In the genomic region with DNA sequence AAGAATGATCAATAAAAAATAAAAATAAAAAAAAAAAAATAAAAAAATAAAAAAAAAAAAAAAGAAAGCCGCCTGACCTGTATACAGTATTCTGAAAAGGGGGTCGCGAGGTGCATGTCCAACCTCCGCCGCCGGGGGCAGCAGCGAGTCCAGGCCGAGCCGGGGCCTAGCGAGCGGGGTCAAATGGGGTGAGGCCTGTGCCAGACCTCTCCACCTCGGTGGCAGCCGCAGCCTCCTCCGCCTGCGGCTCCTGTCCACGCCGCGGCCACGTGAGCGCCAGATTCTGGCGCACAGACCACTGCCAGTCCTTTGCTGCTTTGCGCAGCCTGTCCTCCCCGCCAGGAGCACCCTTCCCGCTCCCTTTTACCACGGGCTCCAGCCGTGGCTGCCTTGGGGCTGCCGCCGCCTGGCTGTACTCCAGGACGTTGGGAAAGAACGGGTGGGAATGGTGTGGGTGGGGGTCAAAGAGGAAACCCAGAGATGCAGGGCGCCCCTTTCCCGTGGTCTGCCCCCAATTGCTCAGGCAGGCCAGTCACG, we compare ENCODE assay signal across 8 cellular contexts. TPM values are rescaled to one million over a fixed set of nuclear protein-coding genes. Genes with fewer than 3 reads are reported as not detected.
DNase-seq lines count a peak whose midpoint lies in the region; ATAC-seq and TF ChIP-seq lines count a peak whose summit lies in the region.

No MANE protein-coding gene starts in this region.

- peak overlapping the region; percentile 48 for H3K4me3 Mint-ChIP-seq in CD4-positive, alpha-beta T cell
- H3K4me3 Mint-ChIP-seq in activated CD4-positive, alpha-beta memory T cell treated with anti-CD3 and anti-CD28 coated beads, Interleukin-2, amount 10 ng/mL, durations not matched to agents 7 days and 5 days, result peak overlapping the region; percentile 13

- H3K4me1 Mint-ChIP-seq in CD4-positive, alpha-beta T cell (ENCODE audit: low read depth), result peaks cover 13% of the 10 kb centered on the region
- H3K4me1 Mint-ChIP-seq in activated CD4-positive, alpha-beta memory T cell treated with anti-CD3 and anti-CD28 coated beads, Interleukin-2, amount 10 ng/mL, durations not matched to agents 7 days and 5 days, result peaks cover 28% of the 10 kb centered on the region

- no peak overlapping the region for H3K27ac Mint-ChIP-seq in CD4-positive, alpha-beta T cell
- H3K27ac Mint-ChIP-seq in activated CD4-positive, alpha-beta memory T cell treated with anti-CD3 and anti-CD28 coated beads, Interleukin-2, amount 10 ng/mL, durations not matched to agents 7 days and 5 days, result peak overlapping the region; percentile 40

- CTCF ChIA-PET in CD4-positive, alpha-beta T cell (lab: Charles Lee), result no interaction called here
- CTCF ChIA-PET in activated CD4-positive, alpha-beta memory T cell treated with anti-CD3 and anti-CD28 coated beads, Interleukin-2, amount 10 ng/mL, durations not matched to agents 7 days and 5 days (lab: Charles Lee), result no interaction called here

- TF ChIP-seq CTCF in CD4-positive, alpha-beta T cell (IDR thresholded peaks at IDR 0.05), result peak; percentile 77

- H3K27me3 Mint-ChIP-seq in CD4-positive, alpha-beta T cell, result no peaks in the 10 kb centered on the region
- no peaks in the 10 kb centered on the region for H3K27me3 Mint-ChIP-seq in activated CD4-positive, alpha-beta memory T cell treated with anti-CD3 and anti-CD28 coated beads, Interleukin-2, amount 10 ng/mL, durations not matched to agents 7 days and 5 days

- POLR2A ChIA-PET in CD4-positive, alpha-beta T cell (lab: Charles Lee), result no interaction called here
- POLR2A ChIA-PET in activated CD4-positive, alpha-beta memory T cell treated with anti-CD3 and anti-CD28 coated beads, Interleukin-2, amount 10 ng/mL, durations not matched to agents 7 days and 5 days (lab: Charles Lee), result no interaction called here

- H3K27ac ChIP-seq in CD4-positive, alpha-beta T cell (ENCODE audit: low read depth, low read length), result no peak overlapping the region

- DNase-seq in CD4-positive, alpha-beta T cell, result peak; percentile 50 to 81 (median 70)
- DNase-seq in NCI-H345 (lab: John Stamatoyannopoulos, UW) (peak; percentile 43), midbrain (lab: John Stamatoyannopoulos, UW) (peak; percentile 73), dedifferentiated amniotic fluid mesenchymal stem cell (ENCODE audit: extremely low spot score) (no peak)
- peak; percentile 81 for DNase-seq in activated CD4-positive, alpha-beta memory T cell treated with anti-CD3 and anti-CD28 coated beads, Interleukin-2, amount 10 ng/mL, durations not matched to agents 7 days and 5 days
- peak; percentile 80 for DNase-seq in effector CD8-positive, alpha-beta T cell (lab: John Stamatoyannopoulos, UW)
- DNase-seq in stimulated activated CD8-positive, alpha-beta memory T cell treated with anti-CD3 and anti-CD28 coated beads, Interleukin-4, amount 100 ng/mL, for 1 hour (ENCODE audit: low read depth in 2 of 2, low spot score in 1 of 2), result peak; percentile 65 to 74

- H3K9me3 ChIP-seq in CD4-positive, alpha-beta T cell (ENCODE audit: control insufficient read depth, low read length), result no peaks in the 10 kb centered on the region

- H3K9me3 Mint-ChIP-seq in CD4-positive, alpha-beta T cell, result no peaks in the 10 kb centered on the region
- no peaks in the 10 kb centered on the region for H3K9me3 Mint-ChIP-seq in activated CD4-positive, alpha-beta memory T cell treated with anti-CD3 and anti-CD28 coated beads, Interleukin-2, amount 10 ng/mL, durations not matched to agents 7 days and 5 days

- no peaks in the 10 kb centered on the region for H3K27me3 ChIP-seq in CD4-positive, alpha-beta T cell (ENCODE audit: control insufficient read depth, insufficient read depth, low read length)

- intact Hi-C loops in CD4-positive, alpha-beta T cell (cut with DNase I, micrococcal nuclease), result loop anchor here in 1 of 2 experiments (5.0 kb wide), 1 partner anchor 37 kb away; no protein-coding TSS in a partner anchor

- ATAC-seq in CD4-positive, alpha-beta T cell (ENCODE audit: poor library complexity), result peak; percentile 87
- peak; percentile 56 for ATAC-seq in GM21528 (IDR thresholded peaks at IDR 0.05; ENCODE audit: low FRiP score, unreplicated experiment)

- peaks cover 13% of the 10 kb centered on the region for H3K36me3 Mint-ChIP-seq in CD4-positive, alpha-beta T cell (ENCODE audit: low read depth)
- H3K36me3 Mint-ChIP-seq in activated CD4-positive, alpha-beta memory T cell treated with anti-CD3 and anti-CD28 coated beads, Interleukin-2, amount 10 ng/mL, durations not matched to agents 7 days and 5 days (ENCODE audit: low read depth), result peaks cover 9% of the 10 kb centered on the region

RNA-seq across cellular contexts. Expression of a gene that starts 2.4 kb away (rescaled TPM):
- 1 to 10 TPM; 4.3 to 5.8 TPM for total RNA-seq in CD4-positive, alpha-beta T cell
- total RNA-seq in activated CD4-positive, alpha-beta memory T cell treated with anti-CD3 and anti-CD28 coated beads, Interleukin-2, amount 10 ng/mL, durations not matched to agents 7 days and 5 days, result 10 to 100 TPM; 32.9 to 34.4 TPM

RNA-seq across cellular contexts. Expression of a gene that starts 11.1 kb away (rescaled TPM):
- 10 to 100 TPM; 19.0 to 19.2 TPM for total RNA-seq in CD4-positive, alpha-beta T cell
- total RNA-seq in activated CD4-positive, alpha-beta memory T cell treated with anti-CD3 and anti-CD28 coated beads, Interleukin-2, amount 10 ng/mL, durations not matched to agents 7 days and 5 days, result 10 to 100 TPM; 66.0 to 66.1 TPM

RNA-seq across cellular contexts. Expression of a gene that starts 11.7 kb away (rescaled TPM):
- total RNA-seq in CD4-positive, alpha-beta T cell, result 100 to 1,000 TPM; 114 to 124 TPM
- total RNA-seq in activated CD4-positive, alpha-beta memory T cell treated with anti-CD3 and anti-CD28 coated beads, Interleukin-2, amount 10 ng/mL, durations not matched to agents 7 days and 5 days, result 10 to 100 TPM; 43.7 to 44.3 TPM

RNA-seq across cellular contexts. Expression of a gene that starts 17.0 kb away (rescaled TPM):
- total RNA-seq in CD4-positive, alpha-beta T cell, result 1 to 10 TPM; 3.5 to 3.9 TPM
- total RNA-seq in activated CD4-positive, alpha-beta memory T cell treated with anti-CD3 and anti-CD28 coated beads, Interleukin-2, amount 10 ng/mL, durations not matched to agents 7 days and 5 days, result 1 to 10 TPM; 4.7 to 4.9 TPM

RNA-seq across cellular contexts. Expression of a gene that starts 29.8 kb away (rescaled TPM):
- total RNA-seq in CD4-positive, alpha-beta T cell, result not detected
- not detected for total RNA-seq in activated CD4-positive, alpha-beta memory T cell treated with anti-CD3 and anti-CD28 coated beads, Interleukin-2, amount 10 ng/mL, durations not matched to agents 7 days and 5 days

Comparison
In these comparisons a context has a peak if more than half of its experiments do, and no peak if none do; other contexts are left out.
1. RNA of a gene that starts 2.4 kb away (total RNA-seq): 32.9 to 34.4 TPM in activated CD4-positive, alpha-beta memory T cell treated with anti-CD3 and anti-CD28 coated beads, Interleukin-2, amount 10 ng/mL, durations not matched to agents 7 days and 5 days; 4.3 to 5.8 TPM in CD4-positive, alpha-beta T cell; every median in the first group is over 4 times any median in the second.